1 cellular context compared by ENCODE assay signal in the genomic region with DNA sequence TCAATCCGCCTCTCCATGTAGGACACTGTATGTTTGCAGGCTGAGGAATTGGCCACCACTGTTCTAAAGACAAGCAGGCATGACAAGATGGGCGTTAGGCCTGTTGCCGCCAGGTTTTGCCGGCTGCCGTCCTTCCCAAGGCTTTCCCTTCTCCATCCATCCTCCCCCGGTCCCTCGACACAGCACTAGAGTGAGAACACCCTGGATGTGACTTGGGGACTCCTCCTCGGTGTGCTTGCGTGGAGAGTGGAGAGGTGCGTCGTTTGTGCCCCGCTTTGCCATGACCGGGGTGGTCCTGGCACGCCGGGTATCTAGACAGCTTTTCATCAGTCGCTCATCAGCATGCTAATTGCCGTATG.
TF ChIP-seq lines count a peak whose summit lies in the region.

No MANE protein-coding gene starts in this region.

TF ChIP-seq in GM23338, 12 proteins besides CTCF, POLR2A, EP300 and RAD21:
- TF ChIP-seq EZH2phosphoT487 (IDR thresholded peaks at IDR 0.05; ENCODE audit: unreplicated experiment): no peak
